ENCODE assay signal across 8 cellular contexts in the genomic region with DNA sequence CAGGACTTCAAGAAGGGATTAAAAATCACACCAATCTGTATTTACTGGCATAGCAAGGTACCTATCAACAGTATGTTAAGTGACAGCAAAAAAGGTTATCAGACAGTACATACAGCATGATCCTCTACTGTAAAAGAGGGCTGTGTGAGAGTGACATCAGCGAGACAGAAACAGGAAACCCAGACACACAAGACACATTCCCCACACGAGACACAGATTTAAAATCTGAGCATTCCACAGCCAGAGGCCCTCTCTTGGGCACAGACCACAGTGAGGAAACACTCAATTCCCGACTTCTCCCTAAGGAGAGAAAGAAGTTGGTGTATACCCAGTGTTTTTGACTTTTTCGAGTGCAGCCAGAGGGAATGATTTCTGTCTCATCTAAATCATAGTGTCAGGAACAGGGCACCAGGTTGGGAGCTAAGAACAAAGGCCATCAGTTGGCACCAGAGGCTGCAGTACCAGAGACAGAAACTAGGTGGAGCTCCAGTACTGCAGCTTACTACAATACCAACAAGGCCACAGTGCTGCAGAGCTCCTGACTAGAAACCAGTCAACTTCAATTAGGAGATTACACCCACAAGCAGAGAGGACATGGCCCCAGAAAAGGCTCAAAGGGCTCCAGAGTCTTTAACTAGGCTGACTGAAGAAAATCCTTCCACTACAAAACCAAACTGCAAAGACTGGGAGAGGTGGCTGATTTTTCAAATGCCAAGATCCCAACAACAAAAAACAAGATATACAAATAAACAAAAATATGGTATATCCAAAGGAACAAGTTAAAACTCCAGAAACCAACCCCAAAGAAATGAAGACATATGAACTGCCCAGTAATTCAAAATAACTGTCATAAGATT. TPM values are rescaled to one million over a fixed set of nuclear protein-coding genes. Genes with fewer than 3 reads are reported as not detected.
DNase-seq lines count a peak whose midpoint lies in the region; ATAC-seq and TF ChIP-seq lines count a peak whose summit lies in the region.

No MANE protein-coding gene starts in this region.

- peaks cover 20% of the 10 kb centered on the region for H3K9me3 Mint-ChIP-seq in activated T-helper 2 cell treated with anti-CD3 and anti-CD28 coated beads, Interferon-gamma antibody, Interleukin-2, Interleukin-4, amounts not matched to agents 10 μg/mL and 5 μg/mL and 100 μg/mL, durations not matched to agents 14 hours and 24 hours and 36 hours

- H3K4me1 ChIP-seq in foreskin keratinocyte (no peaks in the 10 kb centered on the region), tibial artery (no peaks in the 10 kb centered on the region)

- H3K4me3 ChIP-seq in tibial artery = no peak overlapping the region

- TF ChIP-seq CTCF in C4-2B (conservative IDR thresholded peaks at IDR 0.05) (peak; percentile 96), foreskin keratinocyte (conservative IDR thresholded peaks at IDR 0.05) (peak; percentile 96), omental fat pad (IDR thresholded peaks at IDR 0.05) (peak in 1 of 3 donors; percentile 98), tibial artery (IDR thresholded peaks at IDR 0.05) (peak; percentile 96 to 99)

- no peaks in the 10 kb centered on the region for H3K27me3 Mint-ChIP-seq in activated T-helper 2 cell treated with anti-CD3 and anti-CD28 coated beads, Interferon-gamma antibody, Interleukin-2, Interleukin-4, amounts not matched to agents 10 μg/mL and 5 μg/mL and 100 μg/mL, durations not matched to agents 14 hours and 24 hours and 36 hours (ENCODE audit: low read depth)

- intact Hi-C loops in activated T-helper 2 cell treated with anti-CD3 and anti-CD28 coated beads, Interferon-gamma antibody, Interleukin-2, Interleukin-4, amounts not matched to agents 10 μg/mL and 5 μg/mL and 100 μg/mL, durations not matched to agents 14 hours and 24 hours and 36 hours (cut with micrococcal nuclease) = loop anchor here (1.0 kb wide), 2 partner anchors 11 to 188 kb away; no protein-coding TSS in a partner anchor
- intact Hi-C loops in tibial artery (cut with DNase I; ENCODE audit: low total_unique reads) = loop anchor here (2.0 kb wide), 1 partner anchor 187 kb away; no protein-coding TSS in a partner anchor

- ATAC-seq in GM19467 (IDR thresholded peaks at IDR 0.05; ENCODE audit: unreplicated experiment) = peak; percentile 74
- peak; percentile 79 for ATAC-seq in foreskin keratinocyte
- peak; percentile 93 for ATAC-seq in omental fat pad (ENCODE audit: low FRiP score)

- H3K27me3 ChIP-seq in foreskin keratinocyte (no peaks in the 10 kb centered on the region), tibial artery (no peaks in the 10 kb centered on the region)

- H3K4me1 Mint-ChIP-seq in activated T-helper 2 cell treated with anti-CD3 and anti-CD28 coated beads, Interferon-gamma antibody, Interleukin-2, Interleukin-4, amounts not matched to agents 10 μg/mL and 5 μg/mL and 100 μg/mL, durations not matched to agents 14 hours and 24 hours and 36 hours (ENCODE audit: low read depth) = peaks cover 49% of the 10 kb centered on the region

- peak overlapping the region; percentile 48 for H3K27ac Mint-ChIP-seq in activated T-helper 2 cell treated with anti-CD3 and anti-CD28 coated beads, Interferon-gamma antibody, Interleukin-2, Interleukin-4, amounts not matched to agents 10 μg/mL and 5 μg/mL and 100 μg/mL, durations not matched to agents 14 hours and 24 hours and 36 hours

- no peak overlapping the region for H3K27ac ChIP-seq in C4-2B
- H3K27ac ChIP-seq in foreskin keratinocyte = no peak overlapping the region
- no peak overlapping the region for H3K27ac ChIP-seq in tibial artery

- peaks cover 65% of the 10 kb centered on the region for H3K36me3 Mint-ChIP-seq in activated T-helper 2 cell treated with anti-CD3 and anti-CD28 coated beads, Interferon-gamma antibody, Interleukin-2, Interleukin-4, amounts not matched to agents 10 μg/mL and 5 μg/mL and 100 μg/mL, durations not matched to agents 14 hours and 24 hours and 36 hours (ENCODE audit: low read depth)

- H3K36me3 ChIP-seq in tibial artery = peaks cover 0 to 13% (median 8%) of the 10 kb centered on the region in 3 donors

- H3K4me3 Mint-ChIP-seq in activated T-helper 2 cell treated with anti-CD3 and anti-CD28 coated beads, Interferon-gamma antibody, Interleukin-2, Interleukin-4, amounts not matched to agents 10 μg/mL and 5 μg/mL and 100 μg/mL, durations not matched to agents 14 hours and 24 hours and 36 hours (ENCODE audit: low read depth) = no peak overlapping the region

- DNase-seq in MV-4-11 (lab: John Stamatoyannopoulos, UW) (peak; percentile 74), SHP77 treated with DMSO at 0.1 percent for 48 hours (lab: John Stamatoyannopoulos, UW) (peak; percentile 77), foreskin keratinocyte (peak; percentile 32 to 66), omental fat pad (ENCODE audit: low spot score) (peak; percentile 92), tibial artery (peak; percentile 80 to 90)
- DNase-seq in activated T-helper 2 cell treated with anti-CD3 and anti-CD28 coated beads, Interferon-gamma antibody, Interleukin-2, Interleukin-4, amounts not matched to agents 10 μg/mL and 5 μg/mL and 100 μg/mL, durations not matched to agents 14 hours and 24 hours and 36 hours (ENCODE audit: low spot score) = peak; percentile 68

- no peaks in the 10 kb centered on the region for H3K9me3 ChIP-seq in tibial artery

RNA-seq across cellular contexts. Expression of a gene that starts 41.0 kb away (rescaled TPM):
- total RNA-seq in activated T-helper 2 cell treated with anti-CD3 and anti-CD28 coated beads, Interferon-gamma antibody, Interleukin-2, Interleukin-4, amounts not matched to agents 10 μg/mL and 5 μg/mL and 100 μg/mL, durations not matched to agents 14 hours and 24 hours and 36 hours = 39.6 and 40.1 TPM in 2 replicates
- total RNA-seq in foreskin keratinocyte = 36.2 and 38.5 TPM in 2 replicates
- 36.4 and 42.7 TPM in 2 replicates for polyA plus RNA-seq in foreskin keratinocyte
- 10 to 100 TPM; 32.9 to 56.4 (median 49.7) TPM for total RNA-seq in omental fat pad

RNA-seq across cellular contexts. Expression of a gene that starts 41.1 kb away (rescaled TPM):
- 20.9 and 23.9 TPM in 2 replicates for total RNA-seq in activated T-helper 2 cell treated with anti-CD3 and anti-CD28 coated beads, Interferon-gamma antibody, Interleukin-2, Interleukin-4, amounts not matched to agents 10 μg/mL and 5 μg/mL and 100 μg/mL, durations not matched to agents 14 hours and 24 hours and 36 hours
- total RNA-seq in foreskin keratinocyte = 11.1 and 12.7 TPM in 2 replicates
- 15.6 and 17.8 TPM in 2 replicates for polyA plus RNA-seq in foreskin keratinocyte
- 10 to 100 TPM; 17.6 to 40.0 (median 21.6) TPM for total RNA-seq in omental fat pad
